In the genomic region with DNA sequence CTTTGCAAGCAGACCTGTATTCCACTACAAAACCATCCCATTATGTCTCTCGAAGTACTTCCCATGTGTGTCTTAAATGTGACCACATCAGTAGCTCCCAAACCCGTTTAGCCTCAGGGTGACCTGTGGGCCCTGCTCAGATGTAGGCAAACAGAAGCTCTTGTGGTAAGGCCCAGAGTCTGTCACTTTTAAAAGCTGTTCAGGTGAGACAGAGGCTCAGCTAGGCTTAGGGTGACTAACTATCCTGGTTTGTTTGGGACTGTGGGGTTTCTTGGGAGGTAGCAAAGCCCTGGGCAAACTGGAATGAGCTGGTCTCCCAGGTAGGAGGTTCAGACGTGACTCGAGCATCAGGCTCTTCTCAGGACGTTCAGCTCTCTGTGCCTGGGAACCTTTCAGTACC, we compare ENCODE assay signal across 19 cellular contexts.
"Had no signal": no experiment of that assay in that cellular context is flagged by ENCODE, and none has a peak within 500 bp of the region (broad histone marks: within the 10 kb centered on the region; RNA-seq: fewer than 3 reads in every experiment).

No MANE protein-coding gene starts in this region.

- H3K27ac Mint-ChIP-seq: activated T-helper 17 cell treated with anti-CD3 and anti-CD28 coated beads, Interleukin-2, amount 50 U/mL, for 72 hours; naive thymus-derived CD4-positive, alpha-beta T cell; neural progenitor cell; T-helper 1 cell treated with Interleukin-12 subunit alpha and Interleukin-12 subunit beta and Interleukin-4 antibody, amounts not matched to agents 30 μg/mL and 1 μg/mL, for 36 hours had no signal

- H3K9ac ChIP-seq: neural progenitor cell had no signal

- H3K36me3 Mint-ChIP-seq: naive thymus-derived CD4-positive, alpha-beta T cell; neural progenitor cell had no signal

- H3K9me3 ChIP-seq: body of pancreas, heart right ventricle, tibial artery, vagina had no signal

- H3K4me2 ChIP-seq: neural progenitor cell had no signal

- H3K4me1 ChIP-seq: neural progenitor cell, vagina had no signal

- H3K4me3 Mint-ChIP-seq: activated T-helper 17 cell treated with anti-CD3 and anti-CD28 coated beads, Interleukin-2, amount 50 U/mL, for 72 hours; naive thymus-derived CD4-positive, alpha-beta T cell; neural progenitor cell; T-helper 1 cell treated with Interleukin-12 subunit alpha and Interleukin-12 subunit beta and Interleukin-4 antibody, amounts not matched to agents 30 μg/mL and 1 μg/mL, for 36 hours had no signal

- H2AFZ ChIP-seq: neural progenitor cell had no signal

- DNase-seq: activated CD4-positive, alpha-beta T cell treated with anti-CD3 and anti-CD28 coated beads, Interleukin-2, amount 50 U/mL, for 1 hour; activated naive CD4-positive, alpha-beta T cell treated with Interleukin-2 at 50 U/mL for 16 hours; activated T-cell treated with anti-CD3 and anti-CD28 coated beads for 4 hours; body of pancreas; central memory CD4-positive, alpha-beta T cell; heart right ventricle; kidney glomerular epithelial cell; mesenchymal stem cell; naive thymus-derived CD4-positive, alpha-beta T cell; stimulated activated CD4-positive, alpha-beta T cell treated with anti-CD3 and anti-CD28 coated beads, Interleukin-4, amount 100 ng/mL, for 4 hours; stimulated activated naive CD4-positive, alpha-beta T cell; tibial artery had no signal

- FAIRE-seq: colon had no signal

- ATAC-seq: activated CD4-positive, CD25-positive, alpha-beta regulatory T cell treated with anti-CD3 and anti-CD28 coated beads, Interleukin-2, amount 50 U/mL, for 24 hours; activated T-helper 17 cell treated with anti-CD3 and anti-CD28 coated beads, Interleukin-2, amount 50 U/mL, for 72 hours; body of pancreas; heart right ventricle; naive thymus-derived CD4-positive, alpha-beta T cell; sciatic nerve had no signal

- H3K27ac ChIP-seq: body of pancreas, heart right ventricle, neural progenitor cell, tibial artery, vagina had no signal

- H3K9me3 Mint-ChIP-seq: activated T-helper 17 cell treated with anti-CD3 and anti-CD28 coated beads, Interleukin-2, amount 50 U/mL, for 72 hours; T-helper 1 cell treated with Interleukin-12 subunit alpha and Interleukin-12 subunit beta and Interleukin-4 antibody, amounts not matched to agents 30 μg/mL and 1 μg/mL, for 36 hours had no signal

- H3K4me1 Mint-ChIP-seq: activated T-helper 17 cell treated with anti-CD3 and anti-CD28 coated beads, Interleukin-2, amount 50 U/mL, for 72 hours; naive thymus-derived CD4-positive, alpha-beta T cell had no signal

- H3K4me3 ChIP-seq: body of pancreas, heart right ventricle, neural progenitor cell, tibial artery, vagina had no signal

- H3K27me3 ChIP-seq: body of pancreas, heart right ventricle, neural progenitor cell, tibial artery, vagina had no signal

- H3K36me3 ChIP-seq: heart right ventricle, neural progenitor cell, tibial artery, vagina had no signal
